ENCODE assay signal across 8 cellular contexts in genomic region chr2:176122633-176123482, GRCh38. TPM values are rescaled to one million over a fixed set of nuclear protein-coding genes. Genes with fewer than 3 reads are reported as not detected.
DNase-seq lines count a peak whose midpoint lies in the region; ATAC-seq and TF ChIP-seq lines count a peak whose summit lies in the region.

HOXD9 (plus strand) TSS chr2:176122719; CDS start chr2:176122769, 50 bp downstream.

- H3K9ac ChIP-seq in iPS-20b (ENCODE audit: low read depth, low read length), result no peak within 1 kb of the TSS

- peaks cover 3% of the 10 kb centered on the region for H3K9me3 Mint-ChIP-seq in T-helper 1 cell treated with Interleukin-12 subunit alpha and Interleukin-12 subunit beta and Interleukin-4 antibody, amounts not matched to agents 30 μg/mL and 1 μg/mL, for 36 hours
- H3K9me3 Mint-ChIP-seq in activated T-helper 17 cell treated with anti-CD3 and anti-CD28 coated beads, Interleukin-2, amount 50 U/mL, for 72 hours, result no peaks in the 10 kb centered on the region

- ATAC-seq in activated T-helper 17 cell treated with anti-CD3 and anti-CD28 coated beads, Interleukin-2, amount 50 U/mL, for 72 hours (replicated peaks), result no peak
- no peak for ATAC-seq in GM21786 (IDR thresholded peaks at IDR 0.05; ENCODE audit: unreplicated experiment)

- TF ChIP-seq CTCF in OCI-LY7 (conservative IDR thresholded peaks at IDR 0.05; ENCODE audit: low read length), result no peak

- H3K4me3 Mint-ChIP-seq in T-helper 1 cell treated with Interleukin-12 subunit alpha and Interleukin-12 subunit beta and Interleukin-4 antibody, amounts not matched to agents 30 μg/mL and 1 μg/mL, for 36 hours, result no peak within 1 kb of the TSS
- H3K4me3 Mint-ChIP-seq in activated T-helper 17 cell treated with anti-CD3 and anti-CD28 coated beads, Interleukin-2, amount 50 U/mL, for 72 hours, result peak within 1 kb of the TSS; percentile 12

- POLR2A ChIA-PET in OCI-LY7 (lab: Charles Lee), result no interaction called here

- H3K4me1 ChIP-seq in iPS-20b (ENCODE audit: insufficient read depth, low read length) (no peaks in the 10 kb centered on the region), OCI-LY7 (ENCODE audit: insufficient read depth, low read length, poor library complexity, severe bottlenecking) (no peaks in the 10 kb centered on the region)

- H2AFZ ChIP-seq in OCI-LY7 (ENCODE audit: low read length), result no peak within 1 kb of the TSS

- no peaks in the 10 kb centered on the region for H3K79me2 ChIP-seq in OCI-LY7 (ENCODE audit: insufficient read depth, low read depth, low read length)

- no peak within 1 kb of the TSS for H3K4me2 ChIP-seq in OCI-LY7 (ENCODE audit: low read length)

- H3K36me3 ChIP-seq in iPS-20b (ENCODE audit: insufficient read depth, low read depth, low read length) (no peaks in the 10 kb centered on the region), OCI-LY7 (ENCODE audit: insufficient read depth, low read length) (no peaks in the 10 kb centered on the region)

- CTCF ChIA-PET in OCI-LY7 (lab: Charles Lee; ENCODE audit: unreplicated experiment), result no interaction called here

- no TSS peak for BruUV-seq in OCI-LY7 (replicated peaks; lab: Mats Ljungman, UMichigan)

- intact Hi-C loops in OCI-LY7 (cut with micrococcal nuclease; ENCODE audit: unreplicated experiment) (no loop called here), head of caudate nucleus (cut with DNase I) (no loop called here)

- peak within 1 kb of the TSS; percentile 49 for H3K27ac Mint-ChIP-seq in T-helper 1 cell treated with Interleukin-12 subunit alpha and Interleukin-12 subunit beta and Interleukin-4 antibody, amounts not matched to agents 30 μg/mL and 1 μg/mL, for 36 hours
- no peak within 1 kb of the TSS for H3K27ac Mint-ChIP-seq in activated T-helper 17 cell treated with anti-CD3 and anti-CD28 coated beads, Interleukin-2, amount 50 U/mL, for 72 hours

- H3K27ac ChIP-seq in iPS-20b (ENCODE audit: low read length), result no peak within 1 kb of the TSS
- H3K27ac ChIP-seq in OCI-LY7 (ENCODE audit: low read depth, low read length, poor library complexity, severe bottlenecking), result no peak within 1 kb of the TSS

- peaks cover 100% of the 10 kb centered on the region for H3K27me3 ChIP-seq in iPS-20b (ENCODE audit: insufficient read depth, low read length)

- DNase-seq in T-helper 1 cell, result no peak
- DNase-seq in stimulated activated CD8-positive, alpha-beta memory T cell treated with anti-CD3 and anti-CD28 coated beads, Interleukin-4, amount 100 ng/mL, for 48 hours, result peak; percentile 50
- no peak for DNase-seq in OCI-LY7 (ENCODE audit: low spot score)
- no peak for DNase-seq in head of caudate nucleus

- H3K9me3 ChIP-seq in iPS-20b (ENCODE audit: insufficient read depth, low read depth, low read length) (peaks cover 7% of the 10 kb centered on the region; the same call in 1 of the 2 replicates), OCI-LY7 (ENCODE audit: low read length) (no peaks in the 10 kb centered on the region)

- peak within 1 kb of the TSS; percentile 31; the same call in 1 of the 2 replicates for H3K4me3 ChIP-seq in iPS-20b (ENCODE audit: low read length)
- no peak within 1 kb of the TSS for H3K4me3 ChIP-seq in OCI-LY7 (ENCODE audit: low read depth, low read length, poor library complexity, severe bottlenecking)

- no peaks in the 10 kb centered on the region for H4K20me1 ChIP-seq in OCI-LY7 (ENCODE audit: insufficient read depth, low read length)

- H3K27me3 Mint-ChIP-seq in T-helper 1 cell treated with Interleukin-12 subunit alpha and Interleukin-12 subunit beta and Interleukin-4 antibody, amounts not matched to agents 30 μg/mL and 1 μg/mL, for 36 hours (ENCODE audit: low read depth), result peaks cover 89% of the 10 kb centered on the region
- peaks cover 70% of the 10 kb centered on the region for H3K27me3 Mint-ChIP-seq in activated T-helper 17 cell treated with anti-CD3 and anti-CD28 coated beads, Interleukin-2, amount 50 U/mL, for 72 hours

- H3K36me3 Mint-ChIP-seq in T-helper 1 cell treated with Interleukin-12 subunit alpha and Interleukin-12 subunit beta and Interleukin-4 antibody, amounts not matched to agents 30 μg/mL and 1 μg/mL, for 36 hours (ENCODE audit: low read depth), result peaks cover 2% of the 10 kb centered on the region
- peaks cover 7% of the 10 kb centered on the region for H3K36me3 Mint-ChIP-seq in activated T-helper 17 cell treated with anti-CD3 and anti-CD28 coated beads, Interleukin-2, amount 50 U/mL, for 72 hours (ENCODE audit: low read depth)

- H3K4me1 Mint-ChIP-seq in T-helper 1 cell treated with Interleukin-12 subunit alpha and Interleukin-12 subunit beta and Interleukin-4 antibody, amounts not matched to agents 30 μg/mL and 1 μg/mL, for 36 hours (ENCODE audit: low read depth), result peaks cover 9% of the 10 kb centered on the region
- H3K4me1 Mint-ChIP-seq in activated T-helper 17 cell treated with anti-CD3 and anti-CD28 coated beads, Interleukin-2, amount 50 U/mL, for 72 hours, result peaks cover 8% of the 10 kb centered on the region

- no peaks in the 10 kb centered on the region for H3K9me2 ChIP-seq in OCI-LY7 (ENCODE audit: insufficient read depth, low read length)

RNA-seq across cellular contexts. Expression of gene HOXD9, which starts in this region (rescaled TPM):
- not detected for total RNA-seq in activated T-helper 17 cell treated with anti-CD3 and anti-CD28 coated beads, Interleukin-2, amount 50 U/mL, for 72 hours
- not detected in 2 replicates for total RNA-seq in OCI-LY7 (2014; rRNA removed; shearing (Covaris generic))
- not detected in 2 replicates for total RNA-seq in OCI-LY7 (2022)
